Comparison of ENCODE assay signal across 13 cellular contexts in genomic region chr10:71259815-71260501, GRCh38. TPM values are rescaled to one million over a fixed set of nuclear protein-coding genes. Genes with fewer than 3 reads are reported as not detected.
DNase-seq lines count a peak whose midpoint lies in the region; ATAC-seq lines count a peak whose summit lies in the region.
"Had no signal": no experiment of that assay in that cellular context is flagged by ENCODE, and none has a peak within 500 bp of the region (broad histone marks: within the 10 kb centered on the region; RNA-seq: fewer than 3 reads in every experiment).

No MANE protein-coding gene starts in this region.

- no peaks in the 10 kb centered on the region for H3K9me3 Mint-ChIP-seq in activated naive CD4-positive, alpha-beta T cell treated with anti-CD3 and anti-CD28 coated beads for 36 hours

- CTCF ChIA-PET in activated naive CD4-positive, alpha-beta T cell treated with anti-CD3 and anti-CD28 coated beads for 36 hours (lab: Charles Lee): interaction anchor here (1.1 kb wide), 1 partner anchor 10 kb away, joined by 3 read pairs; no protein-coding TSS in a partner anchor

- intact Hi-C loops in left cardiac atrium (cut with DNase I): no loop called here
- intact Hi-C loops in activated naive CD4-positive, alpha-beta T cell treated with anti-CD3 and anti-CD28 coated beads for 36 hours (cut with micrococcal nuclease): no loop called here

- no peaks in the 10 kb centered on the region for H3K27me3 ChIP-seq in skeletal muscle satellite cell (ENCODE audit: control insufficient read depth, insufficient read depth, low read length)
- H3K27me3 ChIP-seq: pancreas had no signal

- peak overlapping the region; percentile 70 for H3K9ac ChIP-seq in skeletal muscle satellite cell (ENCODE audit: low read depth, low read length)

- no peak overlapping the region for H3K4me3 Mint-ChIP-seq in activated naive CD4-positive, alpha-beta T cell treated with anti-CD3 and anti-CD28 coated beads for 36 hours

- no peaks in the 10 kb centered on the region for H3K9me3 ChIP-seq in skeletal muscle satellite cell (replicated peaks; ENCODE audit: low read length)
- H3K9me3 ChIP-seq: pancreas had no signal

- H3K36me3 ChIP-seq in skeletal muscle satellite cell (ENCODE audit: insufficient read depth, low read length): no peaks in the 10 kb centered on the region
- H3K36me3 ChIP-seq: pancreas had no signal

- H3K4me1 Mint-ChIP-seq in activated naive CD4-positive, alpha-beta T cell treated with anti-CD3 and anti-CD28 coated beads for 36 hours (ENCODE audit: low read depth): no peaks in the 10 kb centered on the region

- no peak overlapping the region for H3K27ac Mint-ChIP-seq in activated naive CD4-positive, alpha-beta T cell treated with anti-CD3 and anti-CD28 coated beads for 36 hours

- H3K4me1 ChIP-seq in skeletal muscle satellite cell (ENCODE audit: control insufficient read depth, insufficient read depth, low read length): peaks cover 48% of the 10 kb centered on the region
- H3K4me1 ChIP-seq: pancreas had no signal

- H3K4me3 ChIP-seq in skeletal muscle satellite cell (ENCODE audit: low read length): peak overlapping the region; percentile 41
- H3K4me3 ChIP-seq: pancreas had no signal

- DNase-seq in H4 (ENCODE audit: low spot score) (peak; percentile 78), astrocyte of the hippocampus (ENCODE audit: low read depth, low spot score) (peak; percentile 56), left cardiac atrium (peak; percentile 41)
- DNase-seq in activated naive CD4-positive, alpha-beta T cell treated with anti-CD3 and anti-CD28 coated beads for 36 hours: no peak
- DNase-seq: activated effector memory CD4-positive, alpha-beta T cell treated with anti-CD3 and anti-CD28 coated beads, Interleukin-2, amount 50 U/mL, for 16 hours; NCI-H2107; SHP77 had no signal

- H3K4me2 ChIP-seq in skeletal muscle satellite cell (ENCODE audit: low read length): peak overlapping the region; percentile 79

- no peaks in the 10 kb centered on the region for H3K36me3 Mint-ChIP-seq in activated naive CD4-positive, alpha-beta T cell treated with anti-CD3 and anti-CD28 coated beads for 36 hours (ENCODE audit: low read depth)

- peaks cover 3% of the 10 kb centered on the region for H3K27me3 Mint-ChIP-seq in activated naive CD4-positive, alpha-beta T cell treated with anti-CD3 and anti-CD28 coated beads for 36 hours (ENCODE audit: low read depth)

- ATAC-seq in left cardiac atrium (peak in 1 of 2 donors; percentile 26), GM21825 (IDR thresholded peaks at IDR 0.05; ENCODE audit: unreplicated experiment) (no peak), HG02840 (IDR thresholded peaks at IDR 0.05; ENCODE audit: low FRiP score, unreplicated experiment) (no peak), HG03025 (IDR thresholded peaks at IDR 0.05; ENCODE audit: low FRiP score, unreplicated experiment) (no peak)
- ATAC-seq: activated CD4-positive, CD25-positive, alpha-beta regulatory T cell treated with anti-CD3 and anti-CD28 coated beads, Interleukin-2, amount 50 U/mL, for 24 hours had no signal

RNA-seq across cellular contexts. Expression of gene UNC5B, which starts 47.6 kb away (rescaled TPM):
- 6.8 and 7.1 TPM in 2 replicates for total RNA-seq in H4 (2014; rRNA removed; shearing (Covaris generic))
- 10 to 100 TPM; 12.4 to 17.7 TPM for total RNA-seq in left cardiac atrium
- total RNA-seq in skeletal muscle satellite cell (2012; rRNA removed): 15.0 and 15.3 TPM in 2 replicates
- total RNA-seq in activated naive CD4-positive, alpha-beta T cell treated with anti-CD3 and anti-CD28 coated beads for 36 hours: under 1 TPM; 0.05 TPM

RNA-seq across cellular contexts. Expression of gene SLC29A3, which starts 59.1 kb away (rescaled TPM):
- total RNA-seq in H4 (2014; rRNA removed; shearing (Covaris generic)): 2.1 and 3.3 TPM in 2 replicates
- 1 to 10 TPM; 2.5 to 3.6 TPM for total RNA-seq in left cardiac atrium
- total RNA-seq in skeletal muscle satellite cell (2012; rRNA removed): 1.3 and 1.7 TPM in 2 replicates
- total RNA-seq in activated naive CD4-positive, alpha-beta T cell treated with anti-CD3 and anti-CD28 coated beads for 36 hours: 1 to 10 TPM; 1.2 to 1.5 TPM
